23 cellular contexts compared by ENCODE assay signal in genomic region chrX:63635750-63636149, GRCh38.
"Had no signal": no experiment of that assay in that cellular context is flagged by ENCODE, and none has a peak within 500 bp of the region (broad histone marks: within the 10 kb centered on the region; RNA-seq: fewer than 3 reads in every experiment).

No MANE protein-coding gene starts in this region.

- ATAC-seq: naive thymus-derived CD8-positive, alpha-beta T cell; psoas muscle; right lobe of liver; stimulated activated effector memory CD8-positive, alpha-beta T cell treated with anti-CD3 and anti-CD28 coated beads, Interleukin-12 subunit alpha, Interleukin-12 subunit beta, amount 100 ng/mL, for 72 hours; stimulated activated naive B cell treated with anti-CD40 and anti-IgM and Interleukin-4, amounts not matched to agents 10 μg/mL and 1 μg/mL and 100 μg/mL, for 72 hours; upper lobe of right lung had no signal

- H3K4me3 ChIP-seq: neural progenitor cell, ovary, psoas muscle, right lobe of liver, sigmoid colon, stomach, thoracic aorta, thyroid gland, transverse colon, upper lobe of right lung, uterus had no signal

- H3K36me3 ChIP-seq: ovary, right lobe of liver, thyroid gland, transverse colon, upper lobe of right lung, uterus had no signal

- H3K27me3 ChIP-seq: neural progenitor cell, ovary, right lobe of liver, sigmoid colon, stomach, thyroid gland, transverse colon, upper lobe of right lung, uterus had no signal

- DNase-seq: naive thymus-derived CD8-positive, alpha-beta T cell; occipital lobe; ovary; posterior cingulate gyrus; psoas muscle; right lobe of liver; sigmoid colon; small intestine; stimulated activated CD4-positive, alpha-beta T cell treated with anti-CD3 and anti-CD28 coated beads, Interleukin-15, amount 100 ng/mL, for 24 hours; stimulated activated CD4-positive, alpha-beta T cell treated with anti-CD3 and anti-CD28 coated beads, Interleukin-2, amount 100 ng/mL, for 24 hours; stimulated activated CD4-positive, alpha-beta T cell treated with anti-CD3 and anti-CD28 coated beads, Interleukin-2, amount 100 ng/mL, for 48 hours; stimulated activated CD4-positive, alpha-beta T cell treated with anti-CD3 and anti-CD28 coated beads, Interleukin-4, amount 100 ng/mL, for 24 hours; stimulated activated naive B cell treated with anti-CD40 and anti-IgM and Interleukin-4, amounts not matched to agents 10 μg/mL and 1 μg/mL and 100 μg/mL, for 72 hours; stimulated activated naive CD4-positive, alpha-beta T cell treated with Interleukin-2 at 50 U/mL for 16 hours; stomach; thyroid gland; transverse colon; upper lobe of right lung; uterus had no signal

- H3K4me2 ChIP-seq: neural progenitor cell had no signal

- H2AFZ ChIP-seq: neural progenitor cell, parathyroid adenoma had no signal

- H3K27ac ChIP-seq: neural progenitor cell, ovary, parathyroid adenoma, psoas muscle, right lobe of liver, sigmoid colon, stomach, thyroid gland, transverse colon, upper lobe of right lung, uterus had no signal

- H3K4me1 ChIP-seq: neural progenitor cell, parathyroid adenoma, psoas muscle, right lobe of liver, sigmoid colon, stomach, thyroid gland, transverse colon, upper lobe of right lung, uterus had no signal

- H3K9me3 ChIP-seq: ovary, right lobe of liver, thoracic aorta, thyroid gland, transverse colon, upper lobe of right lung, uterus had no signal

- H3K79me2 ChIP-seq: parathyroid adenoma had no signal
